In genomic region chr20:35125753-35126152, GRCh38 we compare ENCODE assay signal across 27 cellular contexts.
"Had no signal": no experiment of that assay in that cellular context is flagged by ENCODE, and none has a peak within 500 bp of the region (broad histone marks: within the 10 kb centered on the region; RNA-seq: fewer than 3 reads in every experiment).

No MANE protein-coding gene starts in this region.

- ATAC-seq: left cardiac atrium; left lung; natural killer cell; right cardiac atrium; sciatic nerve; stimulated activated naive B cell treated with anti-CD40 and anti-IgM and Interleukin-4, amounts not matched to agents 10 μg/mL and 1 μg/mL and 100 μg/mL, for 72 hours; stimulated activated naive CD8-positive, alpha-beta T cell treated with anti-CD3 and anti-CD28 coated beads, Interleukin-15, Interleukin-2, amounts not matched to agents 100 U/mL and 50 U/mL, for 24 hours had no signal

- H3K4me3 ChIP-seq: left lung, lung, ovary, skin epidermis, stomach, testis, thyroid gland, transverse colon, upper lobe of left lung, vagina had no signal

- H3K36me3 ChIP-seq: ovary had no signal

- H3K9me3 Mint-ChIP-seq: mesothelial cell of epicardium; naive B cell; natural killer cell; nephron progenitor cell; stimulated activated naive B cell treated with anti-CD40 and anti-IgM and Interleukin-4, amounts not matched to agents 10 μg/mL and 1 μg/mL and 100 μg/mL, for 72 hours had no signal

- H3K27me3 Mint-ChIP-seq: naive B cell; progenitor cell of endocrine pancreas; stimulated activated naive B cell treated with anti-CD40 and anti-IgM and Interleukin-4, amounts not matched to agents 10 μg/mL and 1 μg/mL and 100 μg/mL, for 72 hours had no signal

- H3K4me1 ChIP-seq: testis, thyroid gland, upper lobe of left lung, vagina had no signal

- H3K27ac Mint-ChIP-seq: mesothelial cell of epicardium; natural killer cell; nephron progenitor cell; progenitor cell of endocrine pancreas; stimulated activated naive B cell treated with anti-CD40 and anti-IgM and Interleukin-4, amounts not matched to agents 10 μg/mL and 1 μg/mL and 100 μg/mL, for 72 hours had no signal

- H3K4me3 Mint-ChIP-seq: mesothelial cell of epicardium; naive B cell; natural killer cell; nephron progenitor cell; stimulated activated naive B cell treated with anti-CD40 and anti-IgM and Interleukin-4, amounts not matched to agents 10 μg/mL and 1 μg/mL and 100 μg/mL, for 72 hours had no signal

- DNase-seq: hippocampal formation; kidney glomerular epithelial cell; left cardiac atrium; left lung; mesendoderm; naive B cell; natural killer cell; nephron progenitor cell; ovary; right cardiac atrium; stimulated activated CD4-positive, alpha-beta T cell treated with anti-CD3 and anti-CD28 coated beads, Interleukin-12 subunit alpha, Interleukin-12 subunit beta, amount 100 ng/mL, for 4 hours; stimulated activated CD4-positive, alpha-beta T cell treated with anti-CD3 and anti-CD28 coated beads, Interleukin-15, amount 100 ng/mL, for 24 hours; stimulated activated CD4-positive, alpha-beta T cell treated with anti-CD3 and anti-CD28 coated beads, Interleukin-2, amount 100 ng/mL, for 24 hours; stimulated activated CD4-positive, alpha-beta T cell treated with anti-CD3 and anti-CD28 coated beads, Interleukin-4, amount 100 ng/mL, for 1 hour; stimulated activated naive B cell treated with anti-CD40 and anti-IgM and Interleukin-4, amounts not matched to agents 10 μg/mL and 1 μg/mL and 100 μg/mL, for 72 hours; stimulated activated naive CD8-positive, alpha-beta T cell treated with anti-CD3 and anti-CD28 coated beads, Interleukin-15, Interleukin-2, amounts not matched to agents 100 U/mL and 50 U/mL, for 24 hours; stomach; testis; thyroid gland; transverse colon; upper lobe of left lung had no signal

- H3K9me3 ChIP-seq: left lung, ovary, stomach, testis, thyroid gland, transverse colon, upper lobe of left lung, vagina had no signal

- H3K27me3 ChIP-seq: left lung, ovary, stomach, testis, thyroid gland, transverse colon, upper lobe of left lung, vagina had no signal

- H3K27ac ChIP-seq: left lung, ovary, skin epidermis, stomach, testis, thyroid gland, transverse colon, upper lobe of left lung, vagina had no signal

- H3K4me1 Mint-ChIP-seq: mesothelial cell of epicardium; naive B cell; natural killer cell; nephron progenitor cell; stimulated activated naive B cell treated with anti-CD40 and anti-IgM and Interleukin-4, amounts not matched to agents 10 μg/mL and 1 μg/mL and 100 μg/mL, for 72 hours had no signal
